Comparison of ENCODE assay signal across 8 cellular contexts in genomic region chr15:51341366-51342248, GRCh38. TPM values are rescaled to one million over a fixed set of nuclear protein-coding genes. Genes with fewer than 3 reads are reported as not detected.
DNase-seq lines count a peak whose midpoint lies in the region; ATAC-seq and TF ChIP-seq lines count a peak whose summit lies in the region.

Gene GLDN (plus strand): TSS chr15:51341655. CDS start chr15:51341685, 30 bp downstream.

- peaks cover 79% of the 10 kb centered on the region for H3K27me3 Mint-ChIP-seq in progenitor cell of endocrine pancreas

- DNase-seq in GM13977 (ENCODE audit: low spot score) (peak; percentile 20), SW480 (ENCODE audit: low spot score) (peak; percentile 22), right cardiac atrium (peak; percentile 55 to 77 (median 76)), progenitor cell of endocrine pancreas (ENCODE audit: low spot score, unreplicated experiment) (peak; percentile 22)
- no peak for DNase-seq in stimulated activated CD4-positive, alpha-beta T cell treated with anti-CD3 and anti-CD28 coated beads, Interleukin-2, amount 100 ng/mL, for 24 hours

- H3K4me3 ChIP-seq in right cardiac atrium (ENCODE audit: low read length) = peak within 1 kb of the TSS; percentile 26

- H3K27ac Mint-ChIP-seq in progenitor cell of endocrine pancreas = no peak within 1 kb of the TSS

- no peak for TF ChIP-seq CTCF in GM13977 (IDR thresholded peaks at IDR 0.05; ENCODE audit: extremely low read depth, insufficient read depth, missing control alignments)
- TF ChIP-seq CTCF in progenitor cell of endocrine pancreas (IDR thresholded peaks at IDR 0.05; ENCODE audit: unreplicated experiment) = no peak

- no peaks in the 10 kb centered on the region for H3K9me3 Mint-ChIP-seq in progenitor cell of endocrine pancreas (ENCODE audit: low read depth)

- H3K27me3 ChIP-seq in right cardiac atrium (ENCODE audit: control insufficient read depth, insufficient read depth) = no peaks in the 10 kb centered on the region

- intact Hi-C loops in right cardiac atrium (cut with DNase I) = no loop called here

- no peaks in the 10 kb centered on the region for H3K4me1 Mint-ChIP-seq in progenitor cell of endocrine pancreas (ENCODE audit: low read depth)

- in situ Hi-C loops in GM13977 (cut with MboI; ENCODE audit: low pct_unique_long_range_greater_than_20kb, low sequenced_read_pairs, unreplicated experiment) = no loop called here

- H3K4me3 Mint-ChIP-seq in progenitor cell of endocrine pancreas (ENCODE audit: low read depth) = peak within 1 kb of the TSS; percentile 50

- H3K9me3 ChIP-seq in right cardiac atrium (ENCODE audit: control insufficient read depth, low read length) = no peaks in the 10 kb centered on the region

- no peaks in the 10 kb centered on the region for H3K4me1 ChIP-seq in right cardiac atrium (ENCODE audit: control insufficient read depth, insufficient read depth, low read length)

- no peak within 1 kb of the TSS for H3K27ac ChIP-seq in right cardiac atrium (ENCODE audit: low read length)

- no peaks in the 10 kb centered on the region for H3K36me3 Mint-ChIP-seq in progenitor cell of endocrine pancreas (ENCODE audit: insufficient read depth)

- WGBS in right cardiac atrium = 12% methylated on average over 76 of the region's 76 CpGs

- TF ChIP-seq POLR2A in GM18505 (IDR thresholded peaks at IDR 0.05; ENCODE audit: borderline replicate concordance, extremely low read depth, insufficient read depth, insufficient read length) = no peak

- ATAC-seq in right cardiac atrium = peak; percentile 78 to 79
- no peak for ATAC-seq in HG02571 (IDR thresholded peaks at IDR 0.05; ENCODE audit: unreplicated experiment)
- ATAC-seq in GM18505 (IDR thresholded peaks at IDR 0.05; ENCODE audit: unreplicated experiment) = no peak
- ATAC-seq in GM18907 (IDR thresholded peaks at IDR 0.05; ENCODE audit: unreplicated experiment) = no peak

RNA-seq across cellular contexts. Expression of gene GLDN, which starts in this region (rescaled TPM):
- 10 to 100 TPM in 1 of 4 donors, 1 to 10 TPM in 3; 6.3 to 10.9 (median 6.6) TPM for total RNA-seq in right cardiac atrium
- polyA plus RNA-seq in right cardiac atrium = 2.3 TPM
- total RNA-seq in progenitor cell of endocrine pancreas = 0.12 and 0.18 TPM in 2 replicates

Comparison
In these comparisons a context has a peak if more than half of its experiments do, and no peak if none do; other contexts are left out.
1. Peak in DNase-seq in progenitor cell of endocrine pancreas; RNA of the gene not detected or under 1 TPM.
2. DNase-seq: peak in GM13977 (single experiment), SW480 (single experiment) and right cardiac atrium (3 of 3); none in stimulated activated CD4-positive, alpha-beta T cell treated with anti-CD3 and anti-CD28 coated beads, Interleukin-2, amount 100 ng/mL, for 24 hours (0 of 2).
3. ATAC-seq: peak in right cardiac atrium (2 of 2); none in HG02571 (single experiment), GM18505 (single experiment) and GM18907 (single experiment).